ENCODE assay signal across 14 cellular contexts in genomic region chr7:150363872-150364271, GRCh38. TPM values are rescaled to one million over a fixed set of nuclear protein-coding genes. Genes with fewer than 3 reads are reported as not detected.
DNase-seq lines count a peak whose midpoint lies in the region; ATAC-seq and TF ChIP-seq lines count a peak whose summit lies in the region.
"Had no signal": no experiment of that assay in that cellular context is flagged by ENCODE, and none has a peak within 500 bp of the region (broad histone marks: within the 10 kb centered on the region; RNA-seq: fewer than 3 reads in every experiment).

No MANE protein-coding gene starts in this region.

- H3K27ac ChIP-seq in DOHH2 (ENCODE audit: low read depth, low read length) = peak overlapping the region; percentile 90
- peak overlapping the region; percentile 93 for H3K27ac ChIP-seq in OCI-LY3 (ENCODE audit: low read length)
- H3K27ac ChIP-seq: gastroesophageal sphincter, VCaP had no signal

- H3K27ac Mint-ChIP-seq in naive thymus-derived CD8-positive, alpha-beta T cell = peak overlapping the region in 7 of 10 donors; percentile 8 to 90 (median 39)
- no peak overlapping the region for H3K27ac Mint-ChIP-seq in activated T-helper 17 cell treated with anti-CD3 and anti-CD28 coated beads, Interleukin-2, amount 50 U/mL, for 72 hours
- H3K27ac Mint-ChIP-seq: activated T-helper 2 cell treated with anti-CD3 and anti-CD28 coated beads, Interferon-gamma antibody, Interleukin-2, Interleukin-4, amounts not matched to agents 10 μg/mL and 5 μg/mL and 100 μg/mL, durations not matched to agents 14 hours and 24 hours and 36 hours had no signal

- no peaks in the 10 kb centered on the region for H3K9me3 ChIP-seq in DOHH2 (ENCODE audit: control insufficient read depth, insufficient read depth, low read length)
- no peaks in the 10 kb centered on the region for H3K9me3 ChIP-seq in OCI-LY3 (ENCODE audit: insufficient read depth, low read length)
- H3K9me3 ChIP-seq: gastroesophageal sphincter had no signal

- POLR2A ChIA-PET in naive thymus-derived CD8-positive, alpha-beta T cell (lab: Charles Lee) = interaction anchor here (0.6 to 1.1 kb wide), 2 partner anchors 147 to 260 kb away, joined by 3 read pairs; no protein-coding TSS in a partner anchor

- H2AFZ ChIP-seq in OCI-LY3 (ENCODE audit: low read depth, low read length) = no peak overlapping the region; the same call in 1 of the 2 replicates

- no peaks in the 10 kb centered on the region for H3K36me3 Mint-ChIP-seq in naive thymus-derived CD8-positive, alpha-beta T cell
- H3K36me3 Mint-ChIP-seq in activated T-helper 17 cell treated with anti-CD3 and anti-CD28 coated beads, Interleukin-2, amount 50 U/mL, for 72 hours (ENCODE audit: low read depth) = peaks cover under 1% of the 10 kb centered on the region

- peak; percentile 27 for ATAC-seq in HG02623 (IDR thresholded peaks at IDR 0.05; ENCODE audit: unreplicated experiment)
- no peak for ATAC-seq in naive thymus-derived CD8-positive, alpha-beta T cell
- ATAC-seq in HG02798 (IDR thresholded peaks at IDR 0.05; ENCODE audit: poor library complexity, unreplicated experiment) = no peak
- ATAC-seq in activated T-helper 17 cell treated with anti-CD3 and anti-CD28 coated beads, Interleukin-2, amount 50 U/mL, for 72 hours (replicated peaks) = no peak
- no peak for ATAC-seq in HG02840 (IDR thresholded peaks at IDR 0.05; ENCODE audit: low FRiP score, unreplicated experiment)
- ATAC-seq: gastroesophageal sphincter had no signal

- no peak for DNase-seq in naive thymus-derived CD8-positive, alpha-beta T cell
- DNase-seq in HuH-7.5 (ENCODE audit: low spot score) = no peak
- DNase-seq: COR-L47, retina had no signal

- H3K9ac ChIP-seq in OCI-LY3 (ENCODE audit: low read length) = peak overlapping the region; percentile 65; the same call in 1 of the 2 replicates

- no peaks in the 10 kb centered on the region for H3K9me2 ChIP-seq in DOHH2 (replicated peaks; ENCODE audit: control insufficient read depth, low read length)

- H3K27me3 ChIP-seq in DOHH2 (ENCODE audit: control insufficient read depth, low read length) = no peaks in the 10 kb centered on the region
- H3K27me3 ChIP-seq in OCI-LY3 (ENCODE audit: low read depth, low read length) = no peaks in the 10 kb centered on the region
- H3K27me3 ChIP-seq: gastroesophageal sphincter had no signal

- H3K4me1 Mint-ChIP-seq in naive thymus-derived CD8-positive, alpha-beta T cell = peaks cover 33 to 66% (median 50%) of the 10 kb centered on the region in 4 donors
- peaks cover 13% of the 10 kb centered on the region for H3K4me1 Mint-ChIP-seq in activated T-helper 17 cell treated with anti-CD3 and anti-CD28 coated beads, Interleukin-2, amount 50 U/mL, for 72 hours

- no peaks in the 10 kb centered on the region for H3K27me3 Mint-ChIP-seq in naive thymus-derived CD8-positive, alpha-beta T cell
- H3K27me3 Mint-ChIP-seq in activated T-helper 17 cell treated with anti-CD3 and anti-CD28 coated beads, Interleukin-2, amount 50 U/mL, for 72 hours = no peaks in the 10 kb centered on the region

- H3K4me1 ChIP-seq in DOHH2 (ENCODE audit: control insufficient read depth, low read length) (peaks cover 76% of the 10 kb centered on the region), OCI-LY3 (ENCODE audit: low read length) (peaks cover 73% of the 10 kb centered on the region)

- H3K4me3 ChIP-seq in DOHH2 (ENCODE audit: low read length) (peak overlapping the region; percentile 42), OCI-LY3 (ENCODE audit: low read length) (peak overlapping the region; percentile 41)
- H3K4me3 ChIP-seq: gastroesophageal sphincter had no signal

- H3K4me3 Mint-ChIP-seq in naive thymus-derived CD8-positive, alpha-beta T cell = peak overlapping the region in 3 of 10 donors; percentile 3 to 39 (median 4)
- H3K4me3 Mint-ChIP-seq in activated T-helper 17 cell treated with anti-CD3 and anti-CD28 coated beads, Interleukin-2, amount 50 U/mL, for 72 hours = no peak overlapping the region

- TF ChIP-seq CTCF in DOHH2 (IDR thresholded peaks at IDR 0.05; ENCODE audit: low read depth, low read length, poor library complexity, severe bottlenecking) = no peak
- TF ChIP-seq CTCF in OCI-LY3 (IDR thresholded peaks at IDR 0.05; ENCODE audit: low read depth, low read length) = no peak

- H3K36me3 ChIP-seq in DOHH2 (ENCODE audit: control insufficient read depth, low read length) (peaks cover under 1% of the 10 kb centered on the region), OCI-LY3 (replicated peaks; ENCODE audit: low read depth, low read length) (no peaks in the 10 kb centered on the region)
- H3K36me3 ChIP-seq: gastroesophageal sphincter had no signal

- H3K79me2 ChIP-seq in DOHH2 (ENCODE audit: control insufficient read depth, low read length) = peaks cover 6% of the 10 kb centered on the region
- H3K79me2 ChIP-seq in OCI-LY3 (ENCODE audit: low read length) = peaks cover 10% of the 10 kb centered on the region

- H3F3A ChIP-seq in DOHH2 (ENCODE audit: control insufficient read depth, insufficient read depth) = peaks cover 32% of the 10 kb centered on the region

- peak overlapping the region; percentile 62 for H3K4me2 ChIP-seq in DOHH2 (ENCODE audit: low read length)
- peak overlapping the region; percentile 87 for H3K4me2 ChIP-seq in OCI-LY3 (ENCODE audit: low read length)

- no peaks in the 10 kb centered on the region for H3K9me3 Mint-ChIP-seq in naive thymus-derived CD8-positive, alpha-beta T cell
- H3K9me3 Mint-ChIP-seq in activated T-helper 17 cell treated with anti-CD3 and anti-CD28 coated beads, Interleukin-2, amount 50 U/mL, for 72 hours = no peaks in the 10 kb centered on the region
- H3K9me3 Mint-ChIP-seq: activated T-helper 2 cell treated with anti-CD3 and anti-CD28 coated beads, Interferon-gamma antibody, Interleukin-2, Interleukin-4, amounts not matched to agents 10 μg/mL and 5 μg/mL and 100 μg/mL, durations not matched to agents 14 hours and 24 hours and 36 hours had no signal

- H4K20me1 ChIP-seq in DOHH2 (ENCODE audit: control insufficient read depth, insufficient read depth, low read depth, low read length) (no peaks in the 10 kb centered on the region), OCI-LY3 (ENCODE audit: insufficient read depth, low read length) (no peaks in the 10 kb centered on the region)

RNA-seq across cellular contexts. Expression of gene REPIN1, which starts 4.8 kb away (rescaled TPM):
- total RNA-seq in naive thymus-derived CD8-positive, alpha-beta T cell = 100 to 1,000 TPM; 104 to 108 TPM
- 10 to 100 TPM; 39.8 to 73.0 (median 49.8) TPM for polyA plus RNA-seq in naive thymus-derived CD8-positive, alpha-beta T cell
- total RNA-seq in activated T-helper 17 cell treated with anti-CD3 and anti-CD28 coated beads, Interleukin-2, amount 50 U/mL, for 72 hours = 10 to 100 TPM; 68.1 to 79.6 TPM

RNA-seq across cellular contexts. Expression of gene ZNF775, which starts 15.3 kb away (rescaled TPM):
- 1 to 10 TPM; 5.6 to 5.9 TPM for total RNA-seq in naive thymus-derived CD8-positive, alpha-beta T cell
- 1 to 10 TPM; 1.5 to 7.6 (median 3.1) TPM for polyA plus RNA-seq in naive thymus-derived CD8-positive, alpha-beta T cell
- 1 to 10 TPM; 2.5 to 3.2 TPM for total RNA-seq in activated T-helper 17 cell treated with anti-CD3 and anti-CD28 coated beads, Interleukin-2, amount 50 U/mL, for 72 hours

RNA-seq across cellular contexts. Expression of gene RARRES2, which starts 22.4 kb away (rescaled TPM):
- under 1 TPM in 1 of 2 experiments, not detected in 1; 0.29 TPM for total RNA-seq in naive thymus-derived CD8-positive, alpha-beta T cell
- not detected for polyA plus RNA-seq in naive thymus-derived CD8-positive, alpha-beta T cell
- not detected for total RNA-seq in activated T-helper 17 cell treated with anti-CD3 and anti-CD28 coated beads, Interleukin-2, amount 50 U/mL, for 72 hours
- total RNA-seq: activated T-helper 2 cell treated with anti-CD3 and anti-CD28 coated beads, Interferon-gamma antibody, Interleukin-2, Interleukin-4, amounts not matched to agents 10 μg/mL and 5 μg/mL and 100 μg/mL, durations not matched to agents 14 hours and 24 hours and 36 hours had no signal

RNA-seq across cellular contexts. Expression of gene ACTR3C, which starts 40.5 kb away (rescaled TPM):
- total RNA-seq in naive thymus-derived CD8-positive, alpha-beta T cell = 10 to 100 TPM in 1 of 2 experiments, 1 to 10 TPM in 1; 9.8 to 12.8 TPM
- polyA plus RNA-seq in naive thymus-derived CD8-positive, alpha-beta T cell = 1 to 10 TPM; 2.1 to 4.6 (median 3.5) TPM
- 10 to 100 TPM in 1 of 2 donors, 1 to 10 TPM in 1; 9.4 to 11.1 TPM for total RNA-seq in activated T-helper 17 cell treated with anti-CD3 and anti-CD28 coated beads, Interleukin-2, amount 50 U/mL, for 72 hours
- total RNA-seq: M059J had no signal

RNA-seq across cellular contexts. Expression of gene LRRC61, which starts 40.7 kb away (rescaled TPM):
- total RNA-seq in naive thymus-derived CD8-positive, alpha-beta T cell = 10 to 100 TPM; 13.8 to 16.0 TPM
- 10 to 100 TPM; 17.8 to 34.3 (median 33.5) TPM for polyA plus RNA-seq in naive thymus-derived CD8-positive, alpha-beta T cell
- 10 to 100 TPM; 32.7 to 61.6 TPM for total RNA-seq in activated T-helper 17 cell treated with anti-CD3 and anti-CD28 coated beads, Interleukin-2, amount 50 U/mL, for 72 hours
- total RNA-seq: M059J had no signal
